ENCODE assay signal across 1 cellular context in genomic region chr15:70092462-70092850, GRCh38.
TF ChIP-seq lines count a peak whose summit lies in the region.

No MANE protein-coding gene starts in this region.

TF ChIP-seq in IMR-90, 13 proteins besides CTCF, POLR2A, EP300 and RAD21:
- TF ChIP-seq RFX5 (IDR thresholded peaks at IDR 0.05; ENCODE audit: low read depth, low read length) (no peak), MAFK (IDR thresholded peaks at IDR 0.05; ENCODE audit: low read depth, low read length) (no peak), SMC3 (IDR thresholded peaks at IDR 0.05; ENCODE audit: low read depth, low read length) (no peak), CHD1 (IDR thresholded peaks at IDR 0.05; ENCODE audit: low read depth, low read length) (no peak), NFE2L2 (IDR thresholded peaks at IDR 0.05; ENCODE audit: low read depth, low read length) (no peak)
- TF ChIP-seq, protein P1, sequence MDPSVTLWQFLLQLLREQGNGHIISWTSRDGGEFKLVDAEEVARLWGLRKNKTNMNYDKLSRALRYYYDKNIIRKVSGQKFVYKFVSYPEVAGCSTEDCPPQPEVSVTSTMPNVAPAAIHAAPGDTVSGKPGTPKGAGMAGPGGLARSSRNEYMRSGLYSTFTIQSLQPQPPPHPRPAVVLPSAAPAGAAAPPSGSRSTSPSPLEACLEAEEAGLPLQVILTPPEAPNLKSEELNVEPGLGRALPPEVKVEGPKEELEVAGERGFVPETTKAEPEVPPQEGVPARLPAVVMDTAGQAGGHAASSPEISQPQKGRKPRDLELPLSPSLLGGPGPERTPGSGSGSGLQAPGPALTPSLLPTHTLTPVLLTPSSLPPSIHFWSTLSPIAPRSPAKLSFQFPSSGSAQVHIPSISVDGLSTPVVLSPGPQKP (IDR thresholded peaks at IDR 0.05; ENCODE audit: borderline replicate concordance, low read depth, low read length), result no peak
- TF ChIP-seq, protein P2, sequence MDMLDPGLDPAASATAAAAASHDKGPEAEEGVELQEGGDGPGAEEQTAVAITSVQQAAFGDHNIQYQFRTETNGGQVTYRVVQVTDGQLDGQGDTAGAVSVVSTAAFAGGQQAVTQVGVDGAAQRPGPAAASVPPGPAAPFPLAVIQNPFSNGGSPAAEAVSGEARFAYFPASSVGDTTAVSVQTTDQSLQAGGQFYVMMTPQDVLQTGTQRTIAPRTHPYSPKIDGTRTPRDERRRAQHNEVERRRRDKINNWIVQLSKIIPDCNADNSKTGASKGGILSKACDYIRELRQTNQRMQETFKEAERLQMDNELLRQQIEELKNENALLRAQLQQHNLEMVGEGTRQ (IDR thresholded peaks at IDR 0.05; ENCODE audit: low read depth, low read length), result no peak
TF ChIP-seq in IMR-90: peak in this region for 0.
